Comparison of ENCODE assay signal across 14 cellular contexts in the genomic region with DNA sequence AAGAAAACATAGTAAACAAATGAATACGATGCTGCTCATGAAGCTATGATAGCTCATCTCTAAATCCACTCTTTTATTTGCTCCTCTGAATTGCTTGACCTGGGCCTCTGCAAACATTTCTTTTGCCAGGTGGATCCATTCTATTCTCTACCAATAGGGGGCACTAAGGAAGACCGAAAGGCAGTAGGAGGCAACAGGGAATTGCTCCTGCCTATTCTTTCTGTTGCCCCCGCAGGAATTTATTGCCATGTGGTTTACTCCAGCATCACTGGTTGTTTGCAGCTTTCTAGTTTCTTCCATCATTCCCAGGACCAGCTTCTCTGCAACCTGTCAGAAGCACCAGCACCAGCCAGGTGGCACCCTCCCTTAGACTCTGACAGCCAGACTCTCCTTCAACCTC. TPM values are rescaled to one million over a fixed set of nuclear protein-coding genes. Genes with fewer than 3 reads are reported as not detected.
DNase-seq lines count a peak whose midpoint lies in the region; ATAC-seq and TF ChIP-seq lines count a peak whose summit lies in the region.
"Had no signal": no experiment of that assay in that cellular context is flagged by ENCODE, and none has a peak within 500 bp of the region (broad histone marks: within the 10 kb centered on the region; RNA-seq: fewer than 3 reads in every experiment).

No MANE protein-coding gene starts in this region.

- H3K79me2 ChIP-seq in KMS-11 (ENCODE audit: insufficient read depth, low read depth) (no peaks in the 10 kb centered on the region), osteoblast (ENCODE audit: insufficient read depth, low read length) (no peaks in the 10 kb centered on the region), smooth muscle cell (ENCODE audit: low read depth) (no peaks in the 10 kb centered on the region)

- H3K36me3 ChIP-seq in GM06990 (ENCODE audit: control insufficient read depth, insufficient read depth, low read length) (no peaks in the 10 kb centered on the region), KMS-11 (ENCODE audit: insufficient read depth) (no peaks in the 10 kb centered on the region), osteoblast (ENCODE audit: insufficient read depth, low read length) (no peaks in the 10 kb centered on the region), smooth muscle cell (ENCODE audit: low read depth) (no peaks in the 10 kb centered on the region)
- H3K36me3 ChIP-seq: esophagus muscularis mucosa had no signal

- no peak overlapping the region for H3K9ac ChIP-seq in KMS-11
- H3K9ac ChIP-seq in smooth muscle cell (ENCODE audit: low read depth), result no peak overlapping the region

- H2AFZ ChIP-seq in KMS-11 (ENCODE audit: low read depth) (no peak overlapping the region), osteoblast (ENCODE audit: low read length) (no peak overlapping the region), smooth muscle cell (ENCODE audit: low read depth) (no peak overlapping the region)

- H3K4me2 ChIP-seq in KMS-11, result no peak overlapping the region
- no peak overlapping the region for H3K4me2 ChIP-seq in osteoblast (ENCODE audit: insufficient read depth, low read length)
- no peak overlapping the region for H3K4me2 ChIP-seq in smooth muscle cell

- H4K20me1 ChIP-seq in KMS-11 (ENCODE audit: insufficient read depth) (no peaks in the 10 kb centered on the region), osteoblast (ENCODE audit: insufficient read depth, low read length) (no peaks in the 10 kb centered on the region), smooth muscle cell (ENCODE audit: low read depth) (no peaks in the 10 kb centered on the region)

- H3K9me3 ChIP-seq in osteoblast (ENCODE audit: low read depth, low read length), result no peaks in the 10 kb centered on the region
- no peaks in the 10 kb centered on the region for H3K9me3 ChIP-seq in smooth muscle cell (replicated peaks; ENCODE audit: low read depth)
- H3K9me3 ChIP-seq: esophagus muscularis mucosa had no signal

- H3K4me1 ChIP-seq in KMS-11 (ENCODE audit: low read depth, poor library complexity, severe bottlenecking), result no peaks in the 10 kb centered on the region
- no peaks in the 10 kb centered on the region for H3K4me1 ChIP-seq in osteoblast (ENCODE audit: insufficient read depth, low read length)
- H3K4me1 ChIP-seq in smooth muscle cell (ENCODE audit: low read depth), result no peaks in the 10 kb centered on the region
- H3K4me1 ChIP-seq: esophagus muscularis mucosa had no signal

- WGBS in smooth muscle cell (ENCODE audit: low lambda C conversion rate), result 64% methylated on average over 3 of the region's 3 CpGs

- no peak for ATAC-seq in GM21381 (IDR thresholded peaks at IDR 0.05; ENCODE audit: unreplicated experiment)
- ATAC-seq: natural killer cell treated with Interleukin-12 subunit alpha and Interleukin-12 subunit beta and Interleukin-15 and Interleukin-18, amount 100 ng/mL, for 72 hours had no signal

- no peak overlapping the region for H3K27ac ChIP-seq in KMS-11
- no peak overlapping the region for H3K27ac ChIP-seq in osteoblast (ENCODE audit: low read depth, low read length)
- no peak overlapping the region for H3K27ac ChIP-seq in smooth muscle cell (ENCODE audit: low read depth)
- H3K27ac ChIP-seq: esophagus muscularis mucosa had no signal

- no peak overlapping the region for H3K4me3 ChIP-seq in GM06990 (replicated peaks; ENCODE audit: low read depth, low read length)
- H3K4me3 ChIP-seq in KMS-11 (IDR thresholded peaks at IDR 0.05; ENCODE audit: insufficient read depth, low read depth, low read length), result no peak overlapping the region
- H3K4me3 ChIP-seq in cardiac fibroblast (replicated peaks in 1 of 2; ENCODE audit: low read depth in 2 of 2, low read length in 2 of 2), result no peak overlapping the region
- no peak overlapping the region for H3K4me3 ChIP-seq in osteoblast (ENCODE audit: insufficient read depth, low read length)
- H3K4me3 ChIP-seq in smooth muscle cell, result no peak overlapping the region
- H3K4me3 ChIP-seq: esophagus muscularis mucosa had no signal

- peak; percentile 45 for TF ChIP-seq CTCF in GM06990 (IDR thresholded peaks at IDR 0.05; ENCODE audit: insufficient read depth, low read length, poor library complexity, severe bottlenecking)
- peak; percentile 53 for TF ChIP-seq CTCF in KMS-11 (conservative IDR thresholded peaks at IDR 0.05; ENCODE audit: low read depth, low read length)
- TF ChIP-seq CTCF in cardiac fibroblast (IDR thresholded peaks at IDR 0.05; ENCODE audit: low read depth, low read length), result peak; percentile 26
- TF ChIP-seq CTCF in osteoblast (IDR thresholded peaks at IDR 0.05; ENCODE audit: extremely low read depth, low read depth, low read length), result peak; percentile 26
- no peak for TF ChIP-seq CTCF in smooth muscle cell (IDR thresholded peaks at IDR 0.05; ENCODE audit: borderline replicate concordance, insufficient read depth, poor library complexity, severe bottlenecking)

- H3K27me3 ChIP-seq in GM06990 (replicated peaks; ENCODE audit: control insufficient read depth, insufficient read depth, low read length), result no peaks in the 10 kb centered on the region
- H3K27me3 ChIP-seq in KMS-11 (ENCODE audit: insufficient read depth, low read depth), result no peaks in the 10 kb centered on the region
- H3K27me3 ChIP-seq in osteoblast (ENCODE audit: insufficient read depth, low read length), result peaks cover 19% of the 10 kb centered on the region
- H3K27me3 ChIP-seq in smooth muscle cell (ENCODE audit: low read depth), result no peaks in the 10 kb centered on the region
- H3K27me3 ChIP-seq: esophagus muscularis mucosa had no signal

- no peak for DNase-seq in GM06990 (ENCODE audit: extremely low read depth, insufficient read length)
- DNase-seq in cardiac fibroblast (ENCODE audit: low read depth in 2 of 2), result no peak
- no peak for DNase-seq in osteoblast (ENCODE audit: insufficient read length, low spot score, missing footprints)
- no peak for DNase-seq in smooth muscle cell (lab: John Stamatoyannopoulos, UW; ENCODE audit: unreplicated experiment)
- DNase-seq in NCI-H1694 treated with DMSO at 0.1 percent for 48 hours (lab: John Stamatoyannopoulos, UW), result no peak
- DNase-seq: DMS79 treated with DMSO at 0.1 percent for 48 hours; islet precursor cell; NCI-H2171; SIG-M5; stimulated activated CD4-positive, alpha-beta T cell treated with anti-CD3 and anti-CD28 coated beads, Interleukin-15, amount 100 ng/mL, for 24 hours had no signal

- no peaks in the 10 kb centered on the region for H3F3A ChIP-seq in smooth muscle cell (ENCODE audit: low read depth)

RNA-seq across cellular contexts. Expression of a gene that starts 5.3 kb away (rescaled TPM):
- total RNA-seq in osteoblast (not detected in 2 replicates), smooth muscle cell (not detected in 2 replicates)
- not detected in 2 replicates for polyA plus RNA-seq in smooth muscle cell

RNA-seq across cellular contexts. Expression of a gene that starts 36.6 kb away (rescaled TPM):
- total RNA-seq in osteoblast (220 and 299 TPM in 2 replicates), smooth muscle cell (425 and 435 TPM in 2 replicates)
- 175 and 245 TPM in 2 replicates for polyA plus RNA-seq in smooth muscle cell
